8 cellular contexts compared by ENCODE assay signal in genomic region chr19:32692727-32693061, GRCh38. TPM values are rescaled to one million over a fixed set of nuclear protein-coding genes. Genes with fewer than 3 reads are reported as not detected.
DNase-seq lines count a peak whose midpoint lies in the region; ATAC-seq, FAIRE-seq and TF ChIP-seq lines count a peak whose summit lies in the region.

No MANE protein-coding gene starts in this region.

- H3K27ac ChIP-seq in BLaER1 (peak overlapping the region; percentile 94), liver (ENCODE audit: low read depth in 1 of 2, low read length in 2 of 2) (peak overlapping the region; percentile 5 to 69), upper lobe of right lung (peak overlapping the region; percentile 88)

- peaks cover 40% of the 10 kb centered on the region for H3K4me1 ChIP-seq in BLaER1
- H3K4me1 ChIP-seq in liver (ENCODE audit: control insufficient read depth in 4 of 4, insufficient read depth in 4 of 4, low read length in 3 of 4), result peaks cover 11 to 42% (median 24%) of the 10 kb centered on the region in 4 donors
- peaks cover 54% of the 10 kb centered on the region for H3K4me1 ChIP-seq in upper lobe of right lung

- H3K9me3 ChIP-seq in BLaER1 (peaks cover 47% of the 10 kb centered on the region), liver (ENCODE audit: control insufficient read depth in 4 of 4, low read length in 3 of 4) (no peaks in the 10 kb centered on the region), upper lobe of right lung (no peaks in the 10 kb centered on the region)

- DNase-seq in activated naive CD4-positive, alpha-beta T cell treated with anti-CD3 and anti-CD28 coated beads, Interleukin-2, amount 50 U/mL, for 72 hours (ENCODE audit: low spot score in 2 of 2), result no peak
- no peak for DNase-seq in upper lobe of right lung
- DNase-seq in frontal cortex (ENCODE audit: low spot score in 2 of 2), result no peak
- DNase-seq in 8988T, result no peak

- intact Hi-C loops in upper lobe of right lung (cut with DNase I), result no loop called here

- H3K36me3 ChIP-seq in BLaER1 (peaks cover 45% of the 10 kb centered on the region), liver (ENCODE audit: control insufficient read depth in 4 of 4, insufficient read depth in 3 of 4, low read depth in 1 of 4, low read length in 3 of 4) (no peaks in the 10 kb centered on the region), upper lobe of right lung (no peaks in the 10 kb centered on the region)

- H3K9ac ChIP-seq in BLaER1 (peak overlapping the region; percentile 94), liver (ENCODE audit: low read depth in 1 of 2, low read length in 2 of 2) (peak overlapping the region in 1 of 2 donors; percentile 16)

- H3K27ac Mint-ChIP-seq in activated naive CD4-positive, alpha-beta T cell treated with anti-CD3 and anti-CD28 coated beads, Interleukin-2, amount 50 U/mL, for 72 hours, result peak overlapping the region; percentile 89 to 98

- ATAC-seq in HG02623 (IDR thresholded peaks at IDR 0.05; ENCODE audit: unreplicated experiment) (peak; percentile 1), upper lobe of right lung (peak; percentile 1), HG03280 (IDR thresholded peaks at IDR 0.05; ENCODE audit: unreplicated experiment) (no peak)
- ATAC-seq in activated naive CD4-positive, alpha-beta T cell treated with anti-CD3 and anti-CD28 coated beads, Interleukin-2, amount 50 U/mL, for 72 hours, result no peak

- FAIRE-seq in frontal cortex (lab: Jason Lieb, UNC), result no peak

- 61% methylated on average over 7 of the region's 7 CpGs for WGBS in liver

- no peak for TF ChIP-seq RAD21 in liver (IDR thresholded peaks at IDR 0.05)

- H3K9me3 Mint-ChIP-seq in activated naive CD4-positive, alpha-beta T cell treated with anti-CD3 and anti-CD28 coated beads, Interleukin-2, amount 50 U/mL, for 72 hours, result peaks cover 6% of the 10 kb centered on the region in 2 donors

- TF ChIP-seq CTCF in liver (IDR thresholded peaks at IDR 0.05; ENCODE audit: low read depth, low read length, missing input control), result no peak
- no peak for TF ChIP-seq CTCF in upper lobe of right lung (IDR thresholded peaks at IDR 0.05)

- H3K4me3 ChIP-seq in BLaER1 (peak overlapping the region; percentile 86), liver (ENCODE audit: low read depth in 1 of 3, low read length in 3 of 3) (peak overlapping the region; percentile 38 to 84 (median 51)), upper lobe of right lung (peak overlapping the region; percentile 78)

- H3K27me3 ChIP-seq in BLaER1, result peaks cover 5% of the 10 kb centered on the region; the same call in 1 of the 2 replicates
- no peaks in the 10 kb centered on the region for H3K27me3 ChIP-seq in liver (ENCODE audit: control insufficient read depth in 4 of 4, insufficient read depth in 4 of 4, low read length in 3 of 4)
- H3K27me3 ChIP-seq in upper lobe of right lung, result no peaks in the 10 kb centered on the region

- H3K4me2 ChIP-seq in BLaER1, result peak overlapping the region; percentile 97

- peaks cover 42% of the 10 kb centered on the region for H4K20me1 ChIP-seq in BLaER1

- H3K36me3 Mint-ChIP-seq in activated naive CD4-positive, alpha-beta T cell treated with anti-CD3 and anti-CD28 coated beads, Interleukin-2, amount 50 U/mL, for 72 hours, result peaks cover 36 to 47% of the 10 kb centered on the region in 2 donors

TF ChIP-seq in liver, 16 proteins besides CTCF, POLR2A, EP300 and RAD21:
- TF ChIP-seq EGR1 (IDR thresholded peaks at IDR 0.05; ENCODE audit: low read depth in 2 of 2) (no peak), JUND (IDR thresholded peaks at IDR 0.05) (no peak), ZBTB33 (IDR thresholded peaks at IDR 0.05) (no peak), GABPA (IDR thresholded peaks at IDR 0.05 in 1 of 2, conservative IDR thresholded peaks at IDR 0.05 in 1 of 2) (no peak), MAX (IDR thresholded peaks at IDR 0.05) (no peak), YY1 (IDR thresholded peaks at IDR 0.05) (no peak), TAF1 (conservative IDR thresholded peaks at IDR 0.05) (no peak), SP1 (IDR thresholded peaks at IDR 0.05) (no peak), HNF4A (conservative IDR thresholded peaks at IDR 0.05) (no peak)

RNA-seq across cellular contexts. Expression of gene NUDT19, which starts 1.1 kb away (rescaled TPM):
- total RNA-seq in activated naive CD4-positive, alpha-beta T cell treated with anti-CD3 and anti-CD28 coated beads, Interleukin-2, amount 50 U/mL, for 72 hours, result 10 to 100 TPM; 10.1 to 15.9 TPM
- total RNA-seq in liver (1 to 10 TPM; 4.8 to 8.5 TPM), upper lobe of right lung (14.2 TPM), frontal cortex (7.3 TPM)
- 1 to 10 TPM; 4.6 to 9.2 TPM for polyA plus RNA-seq in liver

RNA-seq across cellular contexts. Expression of gene RGS9BP, which starts 17.0 kb away (rescaled TPM):
- under 1 TPM in 1 of 2 donors, not detected in 1; 0.39 TPM for total RNA-seq in activated naive CD4-positive, alpha-beta T cell treated with anti-CD3 and anti-CD28 coated beads, Interleukin-2, amount 50 U/mL, for 72 hours
- under 1 TPM; under 0.01 to 0.05 TPM for total RNA-seq in liver
- under 1 TPM in 1 of 2 donors, not detected in 1; 0.01 TPM for polyA plus RNA-seq in liver
- total RNA-seq in upper lobe of right lung, result 2.0 TPM
- 0.41 TPM for total RNA-seq in frontal cortex

RNA-seq across cellular contexts. Expression of gene ANKRD27, which starts 17.7 kb away (rescaled TPM):
- 10 to 100 TPM; 30.2 to 38.5 TPM for total RNA-seq in activated naive CD4-positive, alpha-beta T cell treated with anti-CD3 and anti-CD28 coated beads, Interleukin-2, amount 50 U/mL, for 72 hours
- total RNA-seq in liver (10 to 100 TPM; 11.1 to 14.2 TPM), upper lobe of right lung (35.6 TPM), frontal cortex (34.2 TPM)
- polyA plus RNA-seq in liver, result 1 to 10 TPM; 3.4 to 4.4 TPM

RNA-seq across cellular contexts. Expression of gene TDRD12, which starts 26.9 kb away (rescaled TPM):
- 1 to 10 TPM in 1 of 2 donors, under 1 TPM in 1; 0.09 to 5.8 TPM for total RNA-seq in activated naive CD4-positive, alpha-beta T cell treated with anti-CD3 and anti-CD28 coated beads, Interleukin-2, amount 50 U/mL, for 72 hours
- total RNA-seq in liver (under 1 TPM; under 0.01 to 0.23 TPM), upper lobe of right lung (not detected), frontal cortex (1.2 TPM)
- under 1 TPM in 1 of 2 donors, not detected in 1; 0.02 TPM for polyA plus RNA-seq in liver

Comparison
In these comparisons a context has a peak if more than half of its experiments do, and no peak if none do; other contexts are left out.
1. H3K27ac ChIP-seq: peak in every context shown above with its lines; median percentile 94 in BLaER1; 88 in upper lobe of right lung; 37 in liver.
2. ATAC-seq: peak in HG02623 (single experiment) and upper lobe of right lung (single experiment); none in activated naive CD4-positive, alpha-beta T cell treated with anti-CD3 and anti-CD28 coated beads, Interleukin-2, amount 50 U/mL, for 72 hours (0 of 2) and HG03280 (single experiment).
3. Peak in every context shown above with its lines, with median percentiles within 50 percentile points of each other: H3K4me3 ChIP-seq.